ENCODE assay signal across 18 cellular contexts in the genomic region with DNA sequence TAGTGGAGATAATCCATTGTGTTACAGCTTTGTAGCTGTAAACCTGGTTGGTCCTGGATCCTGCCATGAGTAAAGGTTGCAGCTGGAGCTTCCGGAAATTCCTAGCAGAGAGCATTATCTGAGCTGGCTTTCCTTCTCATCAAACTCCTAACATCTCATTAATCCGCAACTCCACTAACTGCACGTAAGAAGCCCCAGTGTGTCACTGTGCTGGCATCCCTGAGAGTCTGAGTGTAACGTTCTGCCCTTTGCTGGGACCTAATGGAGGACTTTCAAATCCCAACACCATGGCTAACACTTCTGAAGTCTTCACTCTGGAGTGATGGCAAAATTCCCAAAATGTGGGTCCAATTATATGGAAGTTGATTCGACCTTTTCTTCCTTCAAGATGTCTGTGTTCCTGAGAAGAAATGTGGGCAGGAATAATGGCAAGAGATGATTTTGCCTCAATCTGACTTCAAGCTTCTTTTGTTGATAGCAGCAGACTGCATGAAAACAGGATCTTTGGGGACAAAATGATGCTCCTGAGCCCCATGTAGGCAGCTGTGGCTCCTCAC. TPM values are rescaled to one million over a fixed set of nuclear protein-coding genes. Genes with fewer than 3 reads are reported as not detected.
"Had no signal": no experiment of that assay in that cellular context is flagged by ENCODE, and none has a peak within 500 bp of the region (broad histone marks: within the 10 kb centered on the region; RNA-seq: fewer than 3 reads in every experiment).

No MANE protein-coding gene starts in this region.

- H3K4me1 ChIP-seq: lower lobe of right lung, parathyroid adenoma, right lobe of liver, suprapubic skin, transverse colon had no signal

- H3K27ac ChIP-seq: dorsolateral prefrontal cortex, lower lobe of right lung, neutrophil, parathyroid adenoma, right lobe of liver, suprapubic skin, transverse colon, WERI-Rb-1 had no signal

- H3K9me3 Mint-ChIP-seq: T-helper 1 cell treated with Interleukin-12 subunit alpha and Interleukin-12 subunit beta and Interleukin-4 antibody, amounts not matched to agents 30 μg/mL and 1 μg/mL, for 36 hours had no signal

- H3K79me2 ChIP-seq: parathyroid adenoma had no signal

- ATAC-seq: lower lobe of right lung; natural killer cell; right lobe of liver; stimulated activated naive CD8-positive, alpha-beta T cell treated with anti-CD3 and anti-CD28 coated beads, Interleukin-15, amount 100 ng/mL, for 72 hours had no signal

- H3K27ac Mint-ChIP-seq: activated naive CD8-positive, alpha-beta T cell; natural killer cell; T-helper 1 cell treated with Interleukin-12 subunit alpha and Interleukin-12 subunit beta and Interleukin-4 antibody, amounts not matched to agents 30 μg/mL and 1 μg/mL, for 36 hours had no signal

- H3K4me3 Mint-ChIP-seq: activated naive CD8-positive, alpha-beta T cell; natural killer cell; stimulated activated naive CD8-positive, alpha-beta T cell treated with anti-CD3 and anti-CD28 coated beads, Interleukin-15, amount 100 ng/mL, for 72 hours; T-helper 1 cell treated with Interleukin-12 subunit alpha and Interleukin-12 subunit beta and Interleukin-4 antibody, amounts not matched to agents 30 μg/mL and 1 μg/mL, for 36 hours had no signal

- H3K4me3 ChIP-seq: dorsolateral prefrontal cortex, lower lobe of right lung, right lobe of liver, suprapubic skin, transverse colon had no signal

- H2AFZ ChIP-seq: parathyroid adenoma had no signal

- DNase-seq: activated CD4-positive, alpha-beta T cell treated with anti-CD3 and anti-CD28 coated beads for 1 hour; dorsolateral prefrontal cortex; lower lobe of right lung; natural killer cell; right lobe of liver; small intestine; stimulated activated CD4-positive, alpha-beta T cell treated with anti-CD3 and anti-CD28 coated beads, Interleukin-4, amount 100 ng/mL, for 1 hour; stimulated activated naive CD8-positive, alpha-beta T cell treated with anti-CD3 and anti-CD28 coated beads, Interleukin-15, amount 100 ng/mL, for 72 hours; transverse colon; WERI-Rb-1 had no signal

- H3K36me3 ChIP-seq: lower lobe of right lung, neutrophil, right lobe of liver, suprapubic skin, transverse colon, WERI-Rb-1 had no signal

- H3K27me3 ChIP-seq: dorsolateral prefrontal cortex, neutrophil, right lobe of liver, suprapubic skin, transverse colon had no signal

- H3K27me3 Mint-ChIP-seq: stimulated activated naive CD8-positive, alpha-beta T cell treated with anti-CD3 and anti-CD28 coated beads, Interleukin-15, amount 100 ng/mL, for 72 hours had no signal

- H3K4me1 Mint-ChIP-seq: natural killer cell; stimulated activated naive CD8-positive, alpha-beta T cell treated with anti-CD3 and anti-CD28 coated beads, Interleukin-15, amount 100 ng/mL, for 72 hours had no signal

- H3K9ac ChIP-seq: parathyroid adenoma had no signal

- H3K9me3 ChIP-seq: neutrophil, right lobe of liver, suprapubic skin had no signal

RNA-seq across cellular contexts. Expression of a gene that starts 9.6 kb away (rescaled TPM):
- total RNA-seq: activated CD8-positive, alpha-beta memory T cell treated with anti-CD3 and anti-CD28 coated beads for 36 hours; cerebellum; glomerular endothelial cell; lower lobe of right lung; natural killer cell; right lobe of liver; transverse colon had no signal
